In the genomic region with DNA sequence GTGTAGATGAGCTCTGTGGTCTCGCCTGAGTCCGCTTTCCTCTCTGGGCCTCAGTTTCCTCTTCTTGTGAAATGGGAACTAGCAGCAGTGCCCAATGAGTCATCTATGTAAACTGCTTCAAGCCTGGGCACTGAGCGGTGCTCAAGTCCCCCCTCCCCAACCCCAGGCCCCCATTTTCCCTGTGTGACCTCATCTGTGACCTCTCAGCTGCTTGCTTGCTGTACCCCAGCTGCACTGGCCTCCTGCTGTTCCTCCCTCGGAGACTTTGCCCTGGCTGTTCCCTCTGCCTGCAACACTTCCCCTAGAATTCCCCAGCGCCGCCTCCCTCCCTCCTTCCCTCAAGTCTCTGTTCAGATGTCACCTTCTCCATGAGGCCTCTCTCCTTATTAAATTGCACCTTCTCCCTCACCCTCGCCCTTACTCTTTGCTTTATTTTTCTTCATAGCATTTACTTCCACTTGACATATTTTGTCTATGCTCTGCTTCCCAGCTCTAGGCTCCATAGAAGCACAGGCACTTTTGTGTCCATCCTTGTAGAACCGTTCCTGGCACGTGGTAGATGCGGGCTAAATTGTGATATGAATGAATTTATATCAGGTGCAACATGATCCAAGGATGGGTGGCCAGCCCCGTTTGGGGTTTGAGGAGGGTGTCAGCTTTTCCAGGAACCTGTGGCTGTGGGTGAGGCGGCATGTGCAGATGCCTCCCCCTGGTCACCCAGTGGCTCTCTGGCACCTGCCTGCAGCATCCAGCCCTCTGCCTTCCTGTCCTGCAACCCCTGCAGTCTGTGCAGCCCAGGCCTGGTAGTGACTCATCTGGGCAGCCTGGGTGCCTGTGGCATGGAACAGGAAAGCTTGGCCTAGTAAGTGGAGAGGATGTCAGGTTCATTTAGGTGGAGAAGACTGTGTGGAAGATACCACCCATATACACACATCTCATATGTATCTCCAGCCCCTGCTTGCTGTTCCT, we compare ENCODE assay signal across 10 cellular contexts. TPM values are rescaled to one million over a fixed set of nuclear protein-coding genes. Genes with fewer than 3 reads are reported as not detected.
DNase-seq lines count a peak whose midpoint lies in the region; ATAC-seq and TF ChIP-seq lines count a peak whose summit lies in the region.
"Had no signal": no experiment of that assay in that cellular context is flagged by ENCODE, and none has a peak within 500 bp of the region (broad histone marks: within the 10 kb centered on the region; RNA-seq: fewer than 3 reads in every experiment).

No MANE protein-coding gene starts in this region.

- H3K4me1 Mint-ChIP-seq in chondrocyte (ENCODE audit: low read depth): peaks cover 41% of the 10 kb centered on the region
- H3K4me1 Mint-ChIP-seq in natural killer cell treated with Interleukin-12 subunit alpha and Interleukin-12 subunit beta and Interleukin-15 and Interleukin-18, amount 100 ng/mL, for 72 hours (ENCODE audit: low read depth in 2 of 2): peaks cover 6 to 25% of the 10 kb centered on the region in 2 donors

- H3K4me1 ChIP-seq in vagina: peaks cover 26% of the 10 kb centered on the region

- peak overlapping the region in 1 of 2 donors; percentile 18 for H3K4me3 ChIP-seq in vagina

- DNase-seq in DMS79 treated with DMSO at 0.1 percent for 48 hours (lab: John Stamatoyannopoulos, UW) (peak; percentile 98), NCI-H2029 (lab: John Stamatoyannopoulos, UW) (peak; percentile 76), chondrocyte (ENCODE audit: low spot score) (no peak), KG1 (lab: John Stamatoyannopoulos, UW) (no peak), vagina (ENCODE audit: extremely low spot score in 2 of 2) (no peak)
- no peak for DNase-seq in natural killer cell treated with Interleukin-12 subunit alpha and Interleukin-12 subunit beta and Interleukin-15 and Interleukin-18, amount 100 ng/mL, for 72 hours (ENCODE audit: low spot score)

- H3K4me3 Mint-ChIP-seq in chondrocyte (ENCODE audit: unreplicated experiment): peak overlapping the region; percentile 50
- peak overlapping the region; percentile 11 for H3K4me3 Mint-ChIP-seq in natural killer cell treated with Interleukin-12 subunit alpha and Interleukin-12 subunit beta and Interleukin-15 and Interleukin-18, amount 100 ng/mL, for 72 hours

- no peak overlapping the region for H3K27ac ChIP-seq in vagina

- peak overlapping the region; percentile 88 for H3K27ac Mint-ChIP-seq in chondrocyte (ENCODE audit: unreplicated experiment)
- H3K27ac Mint-ChIP-seq in natural killer cell treated with Interleukin-12 subunit alpha and Interleukin-12 subunit beta and Interleukin-15 and Interleukin-18, amount 100 ng/mL, for 72 hours: peak overlapping the region in 1 of 2 donors; percentile 34

- H3K36me3 Mint-ChIP-seq in chondrocyte (ENCODE audit: low read depth): no peaks in the 10 kb centered on the region
- no peaks in the 10 kb centered on the region for H3K36me3 Mint-ChIP-seq in natural killer cell treated with Interleukin-12 subunit alpha and Interleukin-12 subunit beta and Interleukin-15 and Interleukin-18, amount 100 ng/mL, for 72 hours

- intact Hi-C loops in vagina (cut with DNase I): no loop called here

- TF ChIP-seq POLR2A in vagina (IDR thresholded peaks at IDR 0.05): no peak

- peaks cover 0 to 5% of the 10 kb centered on the region in 2 donors for H3K36me3 ChIP-seq in vagina

- TF ChIP-seq CTCF in chondrocyte (IDR thresholded peaks at IDR 0.05): no peak
- TF ChIP-seq CTCF in vagina (IDR thresholded peaks at IDR 0.05): no peak

- H3K27me3 ChIP-seq in vagina: no peaks in the 10 kb centered on the region
- H3K27me3 ChIP-seq: dorsolateral prefrontal cortex had no signal

- H3K9me3 Mint-ChIP-seq in chondrocyte (ENCODE audit: low read depth): peaks cover 2% of the 10 kb centered on the region
- no peaks in the 10 kb centered on the region for H3K9me3 Mint-ChIP-seq in natural killer cell treated with Interleukin-12 subunit alpha and Interleukin-12 subunit beta and Interleukin-15 and Interleukin-18, amount 100 ng/mL, for 72 hours

- ATAC-seq in natural killer cell treated with Interleukin-12 subunit alpha and Interleukin-12 subunit beta and Interleukin-15 and Interleukin-18, amount 100 ng/mL, for 72 hours: peak; percentile 41 to 57
- no peak for ATAC-seq in GM18870 (IDR thresholded peaks at IDR 0.05; ENCODE audit: unreplicated experiment)
- ATAC-seq in HG03159 (IDR thresholded peaks at IDR 0.05; ENCODE audit: unreplicated experiment): no peak

- H3K27me3 Mint-ChIP-seq in chondrocyte (ENCODE audit: low read depth): no peaks in the 10 kb centered on the region
- no peaks in the 10 kb centered on the region for H3K27me3 Mint-ChIP-seq in natural killer cell treated with Interleukin-12 subunit alpha and Interleukin-12 subunit beta and Interleukin-15 and Interleukin-18, amount 100 ng/mL, for 72 hours

- H3K9me3 ChIP-seq in vagina: peaks cover 6% of the 10 kb centered on the region

RNA-seq across cellular contexts. Expression of gene SIPA1L3, which starts 26.3 kb away (rescaled TPM):
- total RNA-seq in chondrocyte: 17.5 to 23.8 TPM (median 22.7 TPM) in 3 replicates
- 10 to 100 TPM; 16.8 to 31.0 TPM for total RNA-seq in natural killer cell treated with Interleukin-12 subunit alpha and Interleukin-12 subunit beta and Interleukin-15 and Interleukin-18, amount 100 ng/mL, for 72 hours
- 13.0 TPM for total RNA-seq in vagina

RNA-seq across cellular contexts. Expression of gene WDR87, which starts 26.9 kb away (rescaled TPM):
- total RNA-seq in chondrocyte: not detected in 3 replicates
- total RNA-seq in natural killer cell treated with Interleukin-12 subunit alpha and Interleukin-12 subunit beta and Interleukin-15 and Interleukin-18, amount 100 ng/mL, for 72 hours: not detected
- not detected for total RNA-seq in vagina
- total RNA-seq: subcutaneous adipose tissue had no signal

Comparison
In these comparisons a context has a peak if more than half of its experiments do, and no peak if none do; other contexts are left out.
1. DNase-seq: peak in DMS79 treated with DMSO at 0.1 percent for 48 hours (single experiment) and NCI-H2029 (single experiment); none in chondrocyte (single experiment), natural killer cell treated with Interleukin-12 subunit alpha and Interleukin-12 subunit beta and Interleukin-15 and Interleukin-18, amount 100 ng/mL, for 72 hours (single experiment), KG1 (single experiment) and vagina (0 of 2).
2. ATAC-seq: peak in natural killer cell treated with Interleukin-12 subunit alpha and Interleukin-12 subunit beta and Interleukin-15 and Interleukin-18, amount 100 ng/mL, for 72 hours (2 of 2); none in GM18870 (single experiment) and HG03159 (single experiment).